In genomic region chr1:162552684-162553252, GRCh38 we compare ENCODE assay signal across 24 cellular contexts. TPM values are rescaled to one million over a fixed set of nuclear protein-coding genes. Genes with fewer than 3 reads are reported as not detected.
DNase-seq lines count a peak whose midpoint lies in the region; ATAC-seq and TF ChIP-seq lines count a peak whose summit lies in the region.
"Had no signal": no experiment of that assay in that cellular context is flagged by ENCODE, and none has a peak within 500 bp of the region (broad histone marks: within the 10 kb centered on the region; RNA-seq: fewer than 3 reads in every experiment).

No MANE protein-coding gene starts in this region.

- no peak overlapping the region for H3K27ac Mint-ChIP-seq in GM23338
- H3K27ac Mint-ChIP-seq: dendritic cell treated with granulocyte-macrophage colony-stimulating factor and Interleukin-4, amounts not matched to agents 40 ng/mL and 50 ng/mL, for 4 days; nephron; stimulated activated naive CD8-positive, alpha-beta T cell treated with anti-CD3 and anti-CD28 coated beads, Interleukin-15, Interleukin-2, amounts not matched to agents 100 ng/mL and 50 ng/mL, for 24 hours; T-helper 1 cell treated with Interleukin-12 subunit alpha and Interleukin-12 subunit beta and Interleukin-4 antibody, amounts not matched to agents 30 μg/mL and 1 μg/mL, for 36 hours had no signal

- H3K79me2 ChIP-seq in GM23338 (replicated peaks; ENCODE audit: insufficient read depth), result no peaks in the 10 kb centered on the region

- no peaks in the 10 kb centered on the region for H3F3A ChIP-seq in GM23338 (replicated peaks; ENCODE audit: low read depth)

- no peak overlapping the region for H3K4me3 ChIP-seq in breast epithelium
- H3K4me3 ChIP-seq in sigmoid colon, result no peak overlapping the region
- no peak overlapping the region for H3K4me3 ChIP-seq in GM23338
- H3K4me3 ChIP-seq: A549, left lung, MG63, mucosa of descending colon, ovary had no signal

- H3K36me3 Mint-ChIP-seq in GM23338 (ENCODE audit: low read depth), result no peaks in the 10 kb centered on the region

- H3K9me3 Mint-ChIP-seq in GM23338, result no peaks in the 10 kb centered on the region
- H3K9me3 Mint-ChIP-seq: dendritic cell treated with granulocyte-macrophage colony-stimulating factor and Interleukin-4, amounts not matched to agents 40 ng/mL and 50 ng/mL, for 4 days; nephron; stimulated activated naive CD8-positive, alpha-beta T cell treated with anti-CD3 and anti-CD28 coated beads, Interleukin-15, Interleukin-2, amounts not matched to agents 100 ng/mL and 50 ng/mL, for 24 hours; T-helper 1 cell treated with Interleukin-12 subunit alpha and Interleukin-12 subunit beta and Interleukin-4 antibody, amounts not matched to agents 30 μg/mL and 1 μg/mL, for 36 hours had no signal

- H3K4me1 ChIP-seq in breast epithelium (no peaks in the 10 kb centered on the region), sigmoid colon (peaks cover 0 to 14% (median 9%) of the 10 kb centered on the region in 4 donors), GM23338 (ENCODE audit: insufficient read depth) (no peaks in the 10 kb centered on the region)
- H3K4me1 ChIP-seq: A549, left lung had no signal

- intact Hi-C loops in breast epithelium (cut with DNase I; ENCODE audit: low total_unique reads) (no loop called here), left cardiac atrium (cut with DNase I) (no loop called here), sigmoid colon (cut with DNase I) (no loop called here)

- 0 out of 2 replicates have a peak, but pooled peaks cover 11% of the 10 kb centered on the region for H3K9me2 ChIP-seq in GM23338 (ENCODE audit: insufficient read depth)

- H3K27ac ChIP-seq in breast epithelium (peak overlapping the region; percentile 64 to 84), sigmoid colon (peak overlapping the region; percentile 27 to 68 (median 50)), GM23338 (ENCODE audit: low read depth) (no peak overlapping the region)
- H3K27ac ChIP-seq: A549, ovary had no signal

- H2AFZ ChIP-seq in GM23338, result no peak overlapping the region

- TF ChIP-seq EP300 in sigmoid colon (IDR thresholded peaks at IDR 0.05), result no peak

- TF ChIP-seq POLR2A in breast epithelium (IDR thresholded peaks at IDR 0.05) (no peak), sigmoid colon (IDR thresholded peaks at IDR 0.05) (no peak)

- H3K36me3 ChIP-seq in breast epithelium, result no peaks in the 10 kb centered on the region
- no peaks in the 10 kb centered on the region for H3K36me3 ChIP-seq in sigmoid colon
- no peaks in the 10 kb centered on the region for H3K36me3 ChIP-seq in GM23338 (ENCODE audit: insufficient read depth)
- H3K36me3 ChIP-seq: left lung, MG63, ovary had no signal

- 94% methylated on average over 8 of the region's 8 CpGs for WGBS in sigmoid colon, 2 donors

- peak; percentile 27 for DNase-seq in ELF-1 (ENCODE audit: low read depth, low spot score)
- DNase-seq in breast epithelium (ENCODE audit: low spot score in 2 of 2), result no peak
- no peak for DNase-seq in left cardiac atrium
- DNase-seq in sigmoid colon, result peak; percentile 57
- DNase-seq in epidermal melanocyte (ENCODE audit: insufficient read length, low spot score), result no peak
- DNase-seq in activated CD4-positive, alpha-beta T cell treated with anti-CD3 and anti-CD28 coated beads, Interleukin-2, amount 50 U/mL, for 1 hour, result no peak
- no peak for DNase-seq in GM23338 (ENCODE audit: low spot score)
- DNase-seq: activated CD4-positive, alpha-beta T cell treated with anti-CD3 and anti-CD28 coated beads for 1 hour; activated effector memory CD4-positive, alpha-beta T cell treated with anti-CD3 and anti-CD28 coated beads, Interleukin-2, amount 50 U/mL, for 16 hours; COR-L47; GF-D8; left lung; MG63; mucosa of descending colon; NCI-H510A; NK-92 treated with Interleukin-12 subunit alpha and Interleukin-12 subunit beta, amount 100 ng/mL, for 24 hours; retina had no signal

- no peak overlapping the region for H3K4me2 ChIP-seq in GM23338
- H3K4me2 ChIP-seq: A549 had no signal

- no peaks in the 10 kb centered on the region for H3K9me3 ChIP-seq in breast epithelium
- no peaks in the 10 kb centered on the region for H3K9me3 ChIP-seq in sigmoid colon
- H3K9me3 ChIP-seq: A549, left lung, MG63, mucosa of descending colon, ovary had no signal

- TF ChIP-seq CTCF in breast epithelium (IDR thresholded peaks at IDR 0.05) (no peak), sigmoid colon (IDR thresholded peaks at IDR 0.05) (no peak), GM23338 (conservative IDR thresholded peaks at IDR 0.05; ENCODE audit: low read depth in 2 of 2) (no peak)

- H3K27me3 ChIP-seq in breast epithelium (no peaks in the 10 kb centered on the region), sigmoid colon (no peaks in the 10 kb centered on the region), GM23338 (ENCODE audit: insufficient read depth) (no peaks in the 10 kb centered on the region)
- H3K27me3 ChIP-seq: left lung, MG63, ovary had no signal

- peaks cover 2% of the 10 kb centered on the region for H3K27me3 Mint-ChIP-seq in GM23338 (ENCODE audit: insufficient read depth, low read depth, poor library complexity)
- H3K27me3 Mint-ChIP-seq: dendritic cell treated with granulocyte-macrophage colony-stimulating factor and Interleukin-4, amounts not matched to agents 40 ng/mL and 50 ng/mL, for 4 days; stimulated activated naive CD8-positive, alpha-beta T cell treated with anti-CD3 and anti-CD28 coated beads, Interleukin-15, Interleukin-2, amounts not matched to agents 100 ng/mL and 50 ng/mL, for 24 hours had no signal

- H3K4me3 Mint-ChIP-seq in GM23338, result no peak overlapping the region
- H3K4me3 Mint-ChIP-seq: dendritic cell treated with granulocyte-macrophage colony-stimulating factor and Interleukin-4, amounts not matched to agents 40 ng/mL and 50 ng/mL, for 4 days; nephron; stimulated activated naive CD8-positive, alpha-beta T cell treated with anti-CD3 and anti-CD28 coated beads, Interleukin-15, Interleukin-2, amounts not matched to agents 100 ng/mL and 50 ng/mL, for 24 hours; T-helper 1 cell treated with Interleukin-12 subunit alpha and Interleukin-12 subunit beta and Interleukin-4 antibody, amounts not matched to agents 30 μg/mL and 1 μg/mL, for 36 hours had no signal

- H4K20me1 ChIP-seq in GM23338 (replicated peaks; ENCODE audit: insufficient read depth), result no peaks in the 10 kb centered on the region

- peaks cover 4% of the 10 kb centered on the region; the same call in 1 of the 3 replicates for H3K4me1 Mint-ChIP-seq in GM23338
- H3K4me1 Mint-ChIP-seq: nephron had no signal

- peak; percentile 21 to 42 for ATAC-seq in left cardiac atrium
- ATAC-seq in GM21528 (IDR thresholded peaks at IDR 0.05; ENCODE audit: low FRiP score, unreplicated experiment), result no peak
- ATAC-seq in GM23338, result no peak
- ATAC-seq: A549, mucosa of descending colon had no signal

TF ChIP-seq in GM23338, 12 proteins besides CTCF, POLR2A, EP300 and RAD21 (continues in another document):
- TF ChIP-seq EZH2phosphoT487 (IDR thresholded peaks at IDR 0.05; ENCODE audit: unreplicated experiment), result no peak
- TF ChIP-seq ZNF114 (CRISPR knock-in tag; IDR thresholded peaks at IDR 0.05), result no peak
- TF ChIP-seq REST (IDR thresholded peaks at IDR 0.05; ENCODE audit: unreplicated experiment), result no peak

RNA-seq across cellular contexts. Expression of gene UAP1, which starts 8.8 kb away (rescaled TPM):
- total RNA-seq in breast epithelium (100 to 1,000 TPM; 123 to 190 (median 128) TPM), left cardiac atrium (10 to 100 TPM; 36.8 to 70.3 TPM), sigmoid colon (100 to 1,000 TPM in 1 of 4 donors, 10 to 100 TPM in 3; 64.6 to 145 (median 78.8) TPM)
- polyA plus RNA-seq in sigmoid colon (100 to 1,000 TPM in 2 of 3 donors, 10 to 100 TPM in 1; 55.5 to 141 (median 123) TPM), GM23338 (2016; fragmentation: Nextera tagmentation; extraction: Ambion mirVana) (24.0 and 26.7 TPM in 2 replicates)
- 32.9 and 33.3 TPM in 2 replicates for total RNA-seq in GM23338 (2014; rRNA removed; shearing (Covaris generic))

RNA-seq across cellular contexts. Expression of gene UHMK1, which starts 55.1 kb away (rescaled TPM):
- total RNA-seq in breast epithelium, result 10 to 100 TPM; 44.9 to 68.9 (median 63.8) TPM
- 10 to 100 TPM; 26.0 to 27.4 TPM for total RNA-seq in left cardiac atrium
- 10 to 100 TPM; 24.9 to 34.6 (median 28.8) TPM for total RNA-seq in sigmoid colon
- polyA plus RNA-seq in sigmoid colon, result 10 to 100 TPM; 11.4 to 20.2 (median 16.0) TPM
- total RNA-seq in GM23338 (2014; rRNA removed; shearing (Covaris generic)), result 28.3 and 30.2 TPM in 2 replicates
- 7.2 and 8.6 TPM in 2 replicates for polyA plus RNA-seq in GM23338 (2016; fragmentation: Nextera tagmentation; extraction: Ambion mirVana)

Comparison
In these comparisons a context has a peak if more than half of its experiments do, and no peak if none do; other contexts are left out.
1. DNase-seq: peak in ELF-1 (single experiment) and sigmoid colon (single experiment); none in breast epithelium (0 of 2), left cardiac atrium (single experiment), epidermal melanocyte (single experiment), activated CD4-positive, alpha-beta T cell treated with anti-CD3 and anti-CD28 coated beads, Interleukin-2, amount 50 U/mL, for 1 hour (single experiment) and GM23338 (single experiment).
2. ATAC-seq: peak in left cardiac atrium (2 of 2); none in GM21528 (single experiment) and GM23338 (single experiment).